ENCODE assay signal across 10 cellular contexts in genomic region chr12:132622437-132623071, GRCh38. TPM values are rescaled to one million over a fixed set of nuclear protein-coding genes. Genes with fewer than 3 reads are reported as not detected.
DNase-seq lines count a peak whose midpoint lies in the region; TF ChIP-seq lines count a peak whose summit lies in the region.
"Had no signal": no experiment of that assay in that cellular context is flagged by ENCODE, and none has a peak within 500 bp of the region (broad histone marks: within the 10 kb centered on the region; RNA-seq: fewer than 3 reads in every experiment).

No MANE protein-coding gene starts in this region.

- H3K4me1 Mint-ChIP-seq in T-helper 2 cell treated with Interferon-gamma antibody and Interleukin-4, amounts not matched to agents 5 μg/mL and 100 μg/mL, for 36 hours (ENCODE audit: low read depth), result peaks cover 5% of the 10 kb centered on the region
- peaks cover 15% of the 10 kb centered on the region for H3K4me1 Mint-ChIP-seq in glutamatergic neuron (ENCODE audit: low read depth, unreplicated experiment)
- peaks cover 4 to 6% of the 10 kb centered on the region in 2 donors for H3K4me1 Mint-ChIP-seq in immature natural killer cell

- peaks cover 7% of the 10 kb centered on the region for H3K9me3 Mint-ChIP-seq in T-helper 2 cell treated with Interferon-gamma antibody and Interleukin-4, amounts not matched to agents 5 μg/mL and 100 μg/mL, for 36 hours
- H3K9me3 Mint-ChIP-seq in glutamatergic neuron (ENCODE audit: unreplicated experiment) (peaks cover 3% of the 10 kb centered on the region), immature natural killer cell (peaks cover 0 to 2% (median 0%) of the 10 kb centered on the region in 6 donors)
- H3K9me3 Mint-ChIP-seq: natural killer cell had no signal

- DNase-seq in HCEC 1CT (peak; percentile 78), glutamatergic neuron (no peak), renal cortical epithelial cell (ENCODE audit: low read depth) (peak; percentile 12), H4 (ENCODE audit: low spot score) (no peak), immature natural killer cell (no peak), medulla oblongata (ENCODE audit: extremely low spot score) (no peak)
- no peak for DNase-seq in T-helper 2 cell treated with Interferon-gamma antibody and Interleukin-4, amounts not matched to agents 5 μg/mL and 100 μg/mL, for 36 hours (ENCODE audit: low spot score)
- no peak for DNase-seq in effector CD8-positive, alpha-beta T cell (lab: John Stamatoyannopoulos, UW)
- DNase-seq: natural killer cell had no signal

- peaks cover 15% of the 10 kb centered on the region for H3K36me3 Mint-ChIP-seq in T-helper 2 cell treated with Interferon-gamma antibody and Interleukin-4, amounts not matched to agents 5 μg/mL and 100 μg/mL, for 36 hours (ENCODE audit: low read depth)
- H3K36me3 Mint-ChIP-seq in glutamatergic neuron (ENCODE audit: unreplicated experiment) (no peaks in the 10 kb centered on the region), immature natural killer cell (peaks cover 4 to 5% (median 4%) of the 10 kb centered on the region in 3 donors)
- H3K36me3 Mint-ChIP-seq: natural killer cell had no signal

- peaks cover 7% of the 10 kb centered on the region for H3K27me3 Mint-ChIP-seq in T-helper 2 cell treated with Interferon-gamma antibody and Interleukin-4, amounts not matched to agents 5 μg/mL and 100 μg/mL, for 36 hours (ENCODE audit: low read depth)
- H3K27me3 Mint-ChIP-seq in glutamatergic neuron (ENCODE audit: unreplicated experiment) (peaks cover 19% of the 10 kb centered on the region), immature natural killer cell (ENCODE audit: low read depth in 3 of 3) (peaks cover 5 to 8% (median 6%) of the 10 kb centered on the region in 3 donors)

- peak overlapping the region; percentile 22 for H3K27ac Mint-ChIP-seq in T-helper 2 cell treated with Interferon-gamma antibody and Interleukin-4, amounts not matched to agents 5 μg/mL and 100 μg/mL, for 36 hours
- H3K27ac Mint-ChIP-seq in glutamatergic neuron (ENCODE audit: unreplicated experiment) (peak overlapping the region; percentile 23), immature natural killer cell (peak overlapping the region in 1 of 6 donors; percentile 35)
- H3K27ac Mint-ChIP-seq: natural killer cell had no signal

- no peak for TF ChIP-seq CTCF in glutamatergic neuron (IDR thresholded peaks at IDR 0.05; ENCODE audit: partially characterized antibody, unreplicated experiment)

- H3K4me3 Mint-ChIP-seq in T-helper 2 cell treated with Interferon-gamma antibody and Interleukin-4, amounts not matched to agents 5 μg/mL and 100 μg/mL, for 36 hours, result no peak overlapping the region
- H3K4me3 Mint-ChIP-seq in glutamatergic neuron (ENCODE audit: unreplicated experiment) (peak overlapping the region; percentile 50), immature natural killer cell (no peak overlapping the region)
- H3K4me3 Mint-ChIP-seq: natural killer cell had no signal

RNA-seq across cellular contexts. Expression of gene P2RX2, which starts 4.0 kb away (rescaled TPM):
- 4.1 TPM for total RNA-seq in glutamatergic neuron (ENCODE audit: unreplicated experiment)
- not detected in 2 replicates for total RNA-seq in renal cortical epithelial cell
- total RNA-seq in H4 (2014; rRNA removed; shearing (Covaris generic)), result not detected in 2 replicates
- not detected for polyA plus RNA-seq in immature natural killer cell
- total RNA-seq: natural killer cell, urinary bladder had no signal

RNA-seq across cellular contexts. Expression of gene LRCOL1, which starts 12.2 kb away (rescaled TPM):
- total RNA-seq in glutamatergic neuron (ENCODE audit: unreplicated experiment), result not detected
- 0.15 TPM in 1 of 2 replicates, not detected in the other for total RNA-seq in renal cortical epithelial cell
- total RNA-seq in H4 (2014; rRNA removed; shearing (Covaris generic)), result not detected in 2 replicates
- not detected for polyA plus RNA-seq in immature natural killer cell
- total RNA-seq: natural killer cell, urinary bladder had no signal

Comparison
In these comparisons a context has a peak if more than half of its experiments do, and no peak if none do; other contexts are left out.
1. DNase-seq: peak in HCEC 1CT (single experiment) and renal cortical epithelial cell (single experiment); none in T-helper 2 cell treated with Interferon-gamma antibody and Interleukin-4, amounts not matched to agents 5 μg/mL and 100 μg/mL, for 36 hours (single experiment), glutamatergic neuron (single experiment), H4 (single experiment), effector CD8-positive, alpha-beta T cell (single experiment), immature natural killer cell (0 of 3) and medulla oblongata (single experiment).